ENCODE assay signal across 12 cellular contexts in the genomic region with DNA sequence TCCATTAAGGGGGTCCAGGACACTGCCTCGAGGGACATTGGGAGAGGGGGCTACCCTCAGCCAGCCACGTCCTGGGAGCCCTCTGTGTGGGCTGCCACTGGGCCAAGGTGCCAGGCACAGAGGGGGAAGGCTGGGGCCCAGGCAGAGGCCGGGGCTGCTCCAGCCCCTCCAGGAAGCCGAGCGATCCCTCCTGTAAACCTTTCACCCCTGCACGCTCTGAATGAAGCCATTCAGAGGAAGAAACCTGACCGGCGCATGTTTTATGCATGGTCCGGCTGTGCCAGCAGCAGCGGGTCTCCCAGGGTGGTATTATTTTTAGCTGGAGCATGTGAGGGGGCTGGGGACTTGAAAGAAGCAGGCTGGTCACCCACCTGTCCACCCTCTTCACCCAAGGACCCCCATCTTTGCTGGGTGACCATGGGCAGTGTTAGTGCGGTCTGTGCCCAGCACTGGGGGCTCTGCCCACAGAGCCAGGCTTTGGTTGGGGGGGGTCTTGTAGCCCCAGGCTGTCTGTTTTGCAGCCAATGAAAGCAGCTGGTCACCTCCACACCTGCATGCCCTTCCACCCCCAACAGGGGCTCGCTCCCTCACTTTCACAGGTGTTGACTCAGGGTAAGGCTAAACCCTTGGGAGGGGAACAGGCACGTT.
DNase-seq lines count a peak whose midpoint lies in the region; ATAC-seq and TF ChIP-seq lines count a peak whose summit lies in the region.
"Had no signal": no experiment of that assay in that cellular context is flagged by ENCODE, and none has a peak within 500 bp of the region (broad histone marks: within the 10 kb centered on the region; RNA-seq: fewer than 3 reads in every experiment).

No MANE protein-coding gene starts in this region.

- no peak overlapping the region for H3K4me3 ChIP-seq in H7 (ENCODE audit: insufficient read depth, low read depth, low read length)

- H3K36me3 ChIP-seq in H7 (replicated peaks; ENCODE audit: control insufficient read depth, insufficient read depth, low read length): no peaks in the 10 kb centered on the region

- H3K36me3 Mint-ChIP-seq in WTC11: peaks cover 7% of the 10 kb centered on the region
- H3K36me3 Mint-ChIP-seq in neural crest cell (ENCODE audit: low read depth): peaks cover 2% of the 10 kb centered on the region
- H3K36me3 Mint-ChIP-seq: CD14-positive monocyte; CD8-positive, alpha-beta T cell had no signal

- CTCF ChIA-PET in WTC11 (lab: Charles Lee): interaction anchor here (1.1 to 1.7 kb wide), 3 partner anchors 17 to 182 kb away, joined by 4 to 6 read pairs (median 4); no protein-coding TSS in a partner anchor

- TF ChIP-seq CTCF in WTC11 (IDR thresholded peaks at IDR 0.05) (no peak), neural crest cell (conservative IDR thresholded peaks at IDR 0.05) (no peak)

- H3K27me3 ChIP-seq in H7 (ENCODE audit: control insufficient read depth, insufficient read depth, low read length): no peaks in the 10 kb centered on the region

- H3K27me3 Mint-ChIP-seq in WTC11 (ENCODE audit: low read depth) (peaks cover 4% of the 10 kb centered on the region), neural crest cell (ENCODE audit: low read depth) (no peaks in the 10 kb centered on the region)

- no peak overlapping the region for H3K4me3 Mint-ChIP-seq in WTC11
- H3K4me3 Mint-ChIP-seq in neural crest cell: no peak overlapping the region
- H3K4me3 Mint-ChIP-seq: CD14-positive monocyte; CD8-positive, alpha-beta T cell had no signal

- H3K4me1 Mint-ChIP-seq in WTC11: peaks cover 44% of the 10 kb centered on the region
- peaks cover 57% of the 10 kb centered on the region for H3K4me1 Mint-ChIP-seq in neural crest cell
- H3K4me1 Mint-ChIP-seq: CD14-positive monocyte had no signal

- peak; percentile 41 for DNase-seq in activated effector memory CD4-positive, alpha-beta T cell treated with anti-CD3 and anti-CD28 coated beads, Interleukin-2, amount 50 U/mL, for 16 hours
- no peak for DNase-seq in activated effector memory CD4-positive, alpha-beta T cell treated with Interleukin-2 at 50 U/mL for 16 hours
- DNase-seq in H7 (peak; percentile 72), WTC11 (ENCODE audit: low spot score) (no peak), neural crest cell (ENCODE audit: low read depth, low spot score) (peak; percentile 25), NCI-H2227 (lab: John Stamatoyannopoulos, UW; ENCODE audit: unreplicated experiment) (no peak)
- DNase-seq in activated naive CD4-positive, alpha-beta T cell treated with anti-CD3 and anti-CD28 coated beads, Interleukin-2, amount 50 U/mL, for 16 hours: no peak
- DNase-seq: CD8-positive, alpha-beta T cell; DND-41; GDM1 had no signal

- POLR2A ChIA-PET in WTC11 (lab: Charles Lee): no interaction called here

- H3K27ac Mint-ChIP-seq in WTC11: no peak overlapping the region
- H3K27ac Mint-ChIP-seq in neural crest cell (ENCODE audit: unreplicated experiment): no peak overlapping the region
- H3K27ac Mint-ChIP-seq: CD14-positive monocyte; CD8-positive, alpha-beta T cell had no signal

- ATAC-seq in WTC11 (peak; percentile 13; the same call in 1 of the 2 replicates), HG03097 (IDR thresholded peaks at IDR 0.05; ENCODE audit: low FRiP score, unreplicated experiment) (no peak)
- ATAC-seq: CD8-positive, alpha-beta T cell had no signal

- H3K9me3 Mint-ChIP-seq in WTC11 (peaks cover 15% of the 10 kb centered on the region), neural crest cell (peaks cover 5% of the 10 kb centered on the region)

TF ChIP-seq in WTC11, 78 proteins besides CTCF, POLR2A, EP300 and RAD21:
- TF ChIP-seq KAT7 (CRISPR knock-in tag; IDR thresholded peaks at IDR 0.05; ENCODE audit: borderline replicate concordance): no peak
- no peak for TF ChIP-seq CBFB (CRISPR knock-in tag; IDR thresholded peaks at IDR 0.05; ENCODE audit: low read depth)
- TF ChIP-seq, protein P1, sequence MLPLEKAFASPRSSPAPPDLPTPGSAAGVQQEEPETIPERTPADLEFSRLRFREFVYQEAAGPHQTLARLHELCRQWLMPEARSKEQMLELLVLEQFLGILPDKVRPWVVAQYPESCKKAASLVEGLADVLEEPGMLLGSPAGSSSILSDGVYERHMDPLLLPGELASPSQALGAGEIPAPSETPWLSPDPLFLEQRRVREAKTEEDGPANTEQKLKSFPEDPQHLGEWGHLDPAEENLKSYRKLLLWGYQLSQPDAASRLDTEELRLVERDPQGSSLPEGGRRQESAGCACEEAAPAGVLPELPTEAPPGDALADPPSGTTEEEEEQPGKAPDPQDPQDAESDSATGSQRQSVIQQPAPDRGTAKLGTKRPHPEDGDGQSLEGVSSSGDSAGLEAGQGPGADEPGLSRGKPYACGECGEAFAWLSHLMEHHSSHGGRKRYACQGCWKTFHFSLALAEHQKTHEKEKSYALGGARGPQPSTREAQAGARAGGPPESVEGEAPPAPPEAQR (CRISPR knock-in tag; IDR thresholded peaks at IDR 0.05): no peak
- no peak for TF ChIP-seq NR3C1 (CRISPR knock-in tag; conservative IDR thresholded peaks at IDR 0.05; ENCODE audit: low read depth)
- no peak for TF ChIP-seq NR1H2 (CRISPR knock-in tag; IDR thresholded peaks at IDR 0.05)
- TF ChIP-seq, protein P2, sequence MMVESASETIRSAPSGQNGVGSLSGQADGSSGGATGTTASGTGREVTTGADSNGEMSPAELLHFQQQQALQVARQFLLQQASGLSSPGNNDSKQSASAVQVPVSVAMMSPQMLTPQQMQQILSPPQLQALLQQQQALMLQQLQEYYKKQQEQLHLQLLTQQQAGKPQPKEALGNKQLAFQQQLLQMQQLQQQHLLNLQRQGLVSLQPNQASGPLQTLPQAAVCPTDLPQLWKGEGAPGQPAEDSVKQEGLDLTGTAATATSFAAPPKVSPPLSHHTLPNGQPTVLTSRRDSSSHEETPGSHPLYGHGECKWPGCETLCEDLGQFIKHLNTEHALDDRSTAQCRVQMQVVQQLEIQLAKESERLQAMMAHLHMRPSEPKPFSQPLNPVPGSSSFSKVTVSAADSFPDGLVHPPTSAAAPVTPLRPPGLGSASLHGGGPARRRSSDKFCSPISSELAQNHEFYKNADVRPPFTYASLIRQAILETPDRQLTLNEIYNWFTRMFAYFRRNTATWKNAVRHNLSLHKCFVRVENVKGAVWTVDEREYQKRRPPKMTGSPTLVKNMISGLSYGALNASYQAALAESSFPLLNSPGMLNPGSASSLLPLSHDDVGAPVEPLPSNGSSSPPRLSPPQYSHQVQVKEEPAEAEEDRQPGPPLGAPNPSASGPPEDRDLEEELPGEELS (CRISPR knock-in tag; IDR thresholded peaks at IDR 0.05): no peak
- TF ChIP-seq SOX15 (CRISPR knock-in tag; IDR thresholded peaks at IDR 0.05): no peak
- no peak for TF ChIP-seq JUN (CRISPR knock-in tag; IDR thresholded peaks at IDR 0.05)
- TF ChIP-seq FOXP1 (CRISPR knock-in tag; IDR thresholded peaks at IDR 0.05; ENCODE audit: borderline replicate concordance): no peak
- TF ChIP-seq FOXJ3 (CRISPR knock-in tag; IDR thresholded peaks at IDR 0.05; ENCODE audit: borderline replicate concordance): no peak
- TF ChIP-seq, protein P3, sequence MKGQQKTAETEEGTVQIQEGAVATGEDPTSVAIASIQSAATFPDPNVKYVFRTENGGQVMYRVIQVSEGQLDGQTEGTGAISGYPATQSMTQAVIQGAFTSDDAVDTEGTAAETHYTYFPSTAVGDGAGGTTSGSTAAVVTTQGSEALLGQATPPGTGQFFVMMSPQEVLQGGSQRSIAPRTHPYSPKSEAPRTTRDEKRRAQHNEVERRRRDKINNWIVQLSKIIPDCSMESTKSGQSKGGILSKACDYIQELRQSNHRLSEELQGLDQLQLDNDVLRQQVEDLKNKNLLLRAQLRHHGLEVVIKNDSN (CRISPR knock-in tag; IDR thresholded peaks at IDR 0.05): no peak
- no peak for TF ChIP-seq MXD4 (CRISPR knock-in tag; IDR thresholded peaks at IDR 0.05; ENCODE audit: borderline replicate concordance)
- no peak for TF ChIP-seq SP1 (CRISPR knock-in tag; conservative IDR thresholded peaks at IDR 0.05)

Comparison
In these comparisons a context has a peak if more than half of its experiments do, and no peak if none do; other contexts are left out.
1. DNase-seq: peak in activated effector memory CD4-positive, alpha-beta T cell treated with anti-CD3 and anti-CD28 coated beads, Interleukin-2, amount 50 U/mL, for 16 hours (single experiment), H7 (single experiment) and neural crest cell (single experiment); none in activated effector memory CD4-positive, alpha-beta T cell treated with Interleukin-2 at 50 U/mL for 16 hours (single experiment), WTC11 (single experiment), activated naive CD4-positive, alpha-beta T cell treated with anti-CD3 and anti-CD28 coated beads, Interleukin-2, amount 50 U/mL, for 16 hours (single experiment) and NCI-H2227 (single experiment).